8 cellular contexts compared by ENCODE assay signal in genomic region chr4:38664704-38665401, GRCh38. TPM values are rescaled to one million over a fixed set of nuclear protein-coding genes. Genes with fewer than 3 reads are reported as not detected.
DNase-seq lines count a peak whose midpoint lies in the region; ATAC-seq and TF ChIP-seq lines count a peak whose summit lies in the region.

No MANE protein-coding gene starts in this region.

- peaks cover 26% of the 10 kb centered on the region for H3K4me1 ChIP-seq in testis

- no peaks in the 10 kb centered on the region for H3K9me3 ChIP-seq in testis

- TF ChIP-seq CTCF in epithelial cell of esophagus (IDR thresholded peaks at IDR 0.05; ENCODE audit: insufficient read depth, low read depth, low read length, missing control alignments) (no peak), testis (IDR thresholded peaks at IDR 0.05) (peak in 1 of 3 experiments; percentile 9)

- H3K4me3 ChIP-seq in epithelial cell of esophagus (ENCODE audit: low read length) (peak overlapping the region; percentile 88), testis (peak overlapping the region; percentile 91)

- H3K36me3 Mint-ChIP-seq in activated CD4-positive, alpha-beta memory T cell treated with anti-CD3 and anti-CD28 coated beads, Interleukin-2, amount 10 ng/mL, durations not matched to agents 7 days and 5 days (ENCODE audit: low read depth): peaks cover 13% of the 10 kb centered on the region

- H3K4me3 Mint-ChIP-seq in activated CD4-positive, alpha-beta memory T cell treated with anti-CD3 and anti-CD28 coated beads, Interleukin-2, amount 10 ng/mL, durations not matched to agents 7 days and 5 days: peak overlapping the region; percentile 85

- H3K27ac ChIP-seq in testis: peak overlapping the region; percentile 96 to 99

- WGBS in testis, 2 donors: 1% methylated on average over 28 to 42 of the region's 53 CpGs

- peaks cover 52% of the 10 kb centered on the region for H3K4me1 Mint-ChIP-seq in activated CD4-positive, alpha-beta memory T cell treated with anti-CD3 and anti-CD28 coated beads, Interleukin-2, amount 10 ng/mL, durations not matched to agents 7 days and 5 days

- DNase-seq in stimulated activated CD4-positive, alpha-beta T cell treated with anti-CD3 and anti-CD28 coated beads, Interleukin-12 subunit alpha, Interleukin-12 subunit beta, amount 100 ng/mL, for 4 hours: peak; percentile 44
- DNase-seq in stimulated activated CD4-positive, alpha-beta T cell treated with anti-CD3 and anti-CD28 coated beads, Interleukin-2, amount 100 ng/mL, for 48 hours: no peak
- DNase-seq in NCI-H2196 treated with DMSO at 0.1 percent for 48 hours (lab: John Stamatoyannopoulos, UW; ENCODE audit: unreplicated experiment): peak; percentile 29
- DNase-seq in activated CD4-positive, alpha-beta memory T cell treated with anti-CD3 and anti-CD28 coated beads, Interleukin-2, amount 10 ng/mL, durations not matched to agents 7 days and 5 days: no peak
- DNase-seq in epithelial cell of esophagus (ENCODE audit: low read depth): peak; percentile 47
- peak; percentile 69 for DNase-seq in midbrain (lab: John Stamatoyannopoulos, UW)
- peak; percentile 74 for DNase-seq in testis

- CTCF ChIA-PET in activated CD4-positive, alpha-beta memory T cell treated with anti-CD3 and anti-CD28 coated beads, Interleukin-2, amount 10 ng/mL, durations not matched to agents 7 days and 5 days (lab: Charles Lee): no interaction called here

- H3K27me3 Mint-ChIP-seq in activated CD4-positive, alpha-beta memory T cell treated with anti-CD3 and anti-CD28 coated beads, Interleukin-2, amount 10 ng/mL, durations not matched to agents 7 days and 5 days: peaks cover 42% of the 10 kb centered on the region

- POLR2A ChIA-PET in activated CD4-positive, alpha-beta memory T cell treated with anti-CD3 and anti-CD28 coated beads, Interleukin-2, amount 10 ng/mL, durations not matched to agents 7 days and 5 days (lab: Charles Lee): interaction anchor here (0.6 to 2.7 kb wide), 7 partner anchors 10 to 536 kb away, joined by 3 to 19 read pairs (median 3); no protein-coding TSS in a partner anchor

- intact Hi-C loops in testis (cut with DNase I; ENCODE audit: low total_unique reads): no loop called here

- H3K27me3 ChIP-seq in testis: no peaks in the 10 kb centered on the region

- no peak for TF ChIP-seq POLR2A in testis (IDR thresholded peaks at IDR 0.05)

- no peak for ATAC-seq in HG03457 (IDR thresholded peaks at IDR 0.05; ENCODE audit: unreplicated experiment)

- peak overlapping the region; percentile 60 for H3K27ac Mint-ChIP-seq in activated CD4-positive, alpha-beta memory T cell treated with anti-CD3 and anti-CD28 coated beads, Interleukin-2, amount 10 ng/mL, durations not matched to agents 7 days and 5 days

- no peaks in the 10 kb centered on the region for H3K9me3 Mint-ChIP-seq in activated CD4-positive, alpha-beta memory T cell treated with anti-CD3 and anti-CD28 coated beads, Interleukin-2, amount 10 ng/mL, durations not matched to agents 7 days and 5 days

- H3K36me3 ChIP-seq in testis (ENCODE audit: low read depth, missing control alignments): no peaks in the 10 kb centered on the region

RNA-seq across cellular contexts. Expression of gene KLF3, which starts 0.9 kb away (rescaled TPM):
- 10 to 100 TPM; 21.9 to 22.1 TPM for total RNA-seq in activated CD4-positive, alpha-beta memory T cell treated with anti-CD3 and anti-CD28 coated beads, Interleukin-2, amount 10 ng/mL, durations not matched to agents 7 days and 5 days
- total RNA-seq in testis: 10 to 100 TPM; 21.2 to 24.6 TPM
- 16.4 TPM for polyA plus RNA-seq in testis (ENCODE audit: insufficient read depth, low read depth, low replicate concordance)

Comparison
In these comparisons a context has a peak if more than half of its experiments do, and no peak if none do; other contexts are left out.
1. DNase-seq: peak in stimulated activated CD4-positive, alpha-beta T cell treated with anti-CD3 and anti-CD28 coated beads, Interleukin-12 subunit alpha, Interleukin-12 subunit beta, amount 100 ng/mL, for 4 hours (single experiment), NCI-H2196 treated with DMSO at 0.1 percent for 48 hours (single experiment), epithelial cell of esophagus (single experiment), midbrain (single experiment) and testis (single experiment); none in stimulated activated CD4-positive, alpha-beta T cell treated with anti-CD3 and anti-CD28 coated beads, Interleukin-2, amount 100 ng/mL, for 48 hours (0 of 2) and activated CD4-positive, alpha-beta memory T cell treated with anti-CD3 and anti-CD28 coated beads, Interleukin-2, amount 10 ng/mL, durations not matched to agents 7 days and 5 days (single experiment).